18 cellular contexts compared by ENCODE assay signal in genomic region chr12:92046557-92046956, GRCh38.
DNase-seq lines count a peak whose midpoint lies in the region; ATAC-seq, FAIRE-seq and TF ChIP-seq lines count a peak whose summit lies in the region.
"Had no signal": no experiment of that assay in that cellular context is flagged by ENCODE, and none has a peak within 500 bp of the region (broad histone marks: within the 10 kb centered on the region; RNA-seq: fewer than 3 reads in every experiment).

No MANE protein-coding gene starts in this region.

- DNase-seq in activated T-cell treated with anti-CD3 and anti-CD28 coated beads, Interleukin-2, amount 50 U/mL, for 24 hours: no peak
- DNase-seq in activated T-cell treated with anti-CD3 and anti-CD28 coated beads for 4 hours: no peak
- DNase-seq in GM12891 (ENCODE audit: insufficient read length, low spot score): no peak
- DNase-seq in activated CD8-positive, alpha-beta T cell treated with anti-CD3 and anti-CD28 coated beads, Interleukin-2, amount 10 ng/mL, durations not matched to agents 7 days and 5 days: no peak
- DNase-seq in NCI-H446 treated with DMSO at 0.1 percent for 48 hours (lab: John Stamatoyannopoulos, UW): no peak
- DNase-seq in D721Med (ENCODE audit: insufficient read length, low spot score): no peak
- DNase-seq: activated CD4-positive, alpha-beta T cell treated with anti-CD3 and anti-CD28 coated beads, Interleukin-2, amount 50 U/mL, for 1 hour; DMS79; HCEC 1CT; heart left ventricle; NCI-H1417 treated with DMSO at 0.1 percent for 48 hours had no signal

- FAIRE-seq in GM12891 (lab: Jason Lieb, UNC) (peak; percentile 50), islet of Langerhans (lab: Jason Lieb, UNC) (peak; percentile 72), D721Med (lab: Jason Lieb, UNC) (no peak)
- FAIRE-seq: astrocyte, HepG2 had no signal

- peak overlapping the region; percentile 87 for H3K27ac Mint-ChIP-seq in activated T-cell treated with anti-CD3 and anti-CD28 coated beads, Interleukin-2, amount 50 U/mL, for 24 hours
- H3K27ac Mint-ChIP-seq in activated CD8-positive, alpha-beta T cell treated with anti-CD3 and anti-CD28 coated beads, Interleukin-2, amount 10 ng/mL, durations not matched to agents 7 days and 5 days: no peak overlapping the region

- no peaks in the 10 kb centered on the region for H3K27me3 Mint-ChIP-seq in activated T-cell treated with anti-CD3 and anti-CD28 coated beads, Interleukin-2, amount 50 U/mL, for 24 hours
- no peaks in the 10 kb centered on the region for H3K27me3 Mint-ChIP-seq in activated CD8-positive, alpha-beta T cell treated with anti-CD3 and anti-CD28 coated beads, Interleukin-2, amount 10 ng/mL, durations not matched to agents 7 days and 5 days (ENCODE audit: low read depth)

- peaks cover 23% of the 10 kb centered on the region for H3K36me3 Mint-ChIP-seq in activated T-cell treated with anti-CD3 and anti-CD28 coated beads, Interleukin-2, amount 50 U/mL, for 24 hours (ENCODE audit: low read depth)
- H3K36me3 Mint-ChIP-seq in activated CD8-positive, alpha-beta T cell treated with anti-CD3 and anti-CD28 coated beads, Interleukin-2, amount 10 ng/mL, durations not matched to agents 7 days and 5 days (ENCODE audit: low read depth): no peaks in the 10 kb centered on the region
- H3K36me3 Mint-ChIP-seq: CD14-positive monocyte had no signal

- CTCF ChIA-PET in activated CD8-positive, alpha-beta T cell treated with anti-CD3 and anti-CD28 coated beads, Interleukin-2, amount 10 ng/mL, durations not matched to agents 7 days and 5 days (lab: Charles Lee): no interaction called here

- POLR2A ChIA-PET in activated CD8-positive, alpha-beta T cell treated with anti-CD3 and anti-CD28 coated beads, Interleukin-2, amount 10 ng/mL, durations not matched to agents 7 days and 5 days (lab: Charles Lee): interaction anchor here (1.5 to 6.3 kb wide), 2 partner anchors 16 to 99 kb away, joined by 3 to 24 read pairs; partner anchors contain the start of gene BTG1

- H3K4me1 Mint-ChIP-seq in activated T-cell treated with anti-CD3 and anti-CD28 coated beads, Interleukin-2, amount 50 U/mL, for 24 hours (ENCODE audit: low read depth): peaks cover 87% of the 10 kb centered on the region
- H3K4me1 Mint-ChIP-seq in activated CD8-positive, alpha-beta T cell treated with anti-CD3 and anti-CD28 coated beads, Interleukin-2, amount 10 ng/mL, durations not matched to agents 7 days and 5 days (ENCODE audit: low read depth): peaks cover 38% of the 10 kb centered on the region

- ATAC-seq in activated CD8-positive, alpha-beta T cell treated with anti-CD3 and anti-CD28 coated beads, Interleukin-2, amount 10 ng/mL, durations not matched to agents 7 days and 5 days: no peak
- ATAC-seq in HG03097 (IDR thresholded peaks at IDR 0.05; ENCODE audit: low FRiP score, unreplicated experiment): no peak
- ATAC-seq: HepG2, Panc1, SK-N-SH treated with all-trans-retinoic acid at 6 μM for 48 hours had no signal

- no peaks in the 10 kb centered on the region for H3K9me3 Mint-ChIP-seq in activated T-cell treated with anti-CD3 and anti-CD28 coated beads, Interleukin-2, amount 50 U/mL, for 24 hours
- H3K9me3 Mint-ChIP-seq in activated CD8-positive, alpha-beta T cell treated with anti-CD3 and anti-CD28 coated beads, Interleukin-2, amount 10 ng/mL, durations not matched to agents 7 days and 5 days (ENCODE audit: insufficient read depth): no peaks in the 10 kb centered on the region

- no peak for TF ChIP-seq CTCF in D721Med (IDR thresholded peaks at IDR 0.05; ENCODE audit: insufficient read depth, missing control alignments)

- TF ChIP-seq POLR2A in GM12891 (IDR thresholded peaks at IDR 0.05; ENCODE audit: low read depth, low read length): no peak

- peak overlapping the region; percentile 59 for H3K4me3 Mint-ChIP-seq in activated T-cell treated with anti-CD3 and anti-CD28 coated beads, Interleukin-2, amount 50 U/mL, for 24 hours
- peak overlapping the region; percentile 30 for H3K4me3 Mint-ChIP-seq in activated CD8-positive, alpha-beta T cell treated with anti-CD3 and anti-CD28 coated beads, Interleukin-2, amount 10 ng/mL, durations not matched to agents 7 days and 5 days
- H3K4me3 Mint-ChIP-seq: CD14-positive monocyte had no signal

TF ChIP-seq in GM12891, 5 proteins besides CTCF, POLR2A, EP300 and RAD21:
- TF ChIP-seq POLR2AphosphoS5 (IDR thresholded peaks at IDR 0.05; ENCODE audit: low read depth, low read length) (no peak), PAX5 (IDR thresholded peaks at IDR 0.05; ENCODE audit: insufficient read depth, low read length, severe bottlenecking) (no peak), TAF1 (IDR thresholded peaks at IDR 0.05; ENCODE audit: low read depth, low read length) (no peak), POU2F2 (IDR thresholded peaks at IDR 0.05; ENCODE audit: low read depth, low read length) (no peak), SPI1 (IDR thresholded peaks at IDR 0.05; ENCODE audit: low read depth, low read length) (no peak)
